ENCODE assay signal across 17 cellular contexts in the genomic region with DNA sequence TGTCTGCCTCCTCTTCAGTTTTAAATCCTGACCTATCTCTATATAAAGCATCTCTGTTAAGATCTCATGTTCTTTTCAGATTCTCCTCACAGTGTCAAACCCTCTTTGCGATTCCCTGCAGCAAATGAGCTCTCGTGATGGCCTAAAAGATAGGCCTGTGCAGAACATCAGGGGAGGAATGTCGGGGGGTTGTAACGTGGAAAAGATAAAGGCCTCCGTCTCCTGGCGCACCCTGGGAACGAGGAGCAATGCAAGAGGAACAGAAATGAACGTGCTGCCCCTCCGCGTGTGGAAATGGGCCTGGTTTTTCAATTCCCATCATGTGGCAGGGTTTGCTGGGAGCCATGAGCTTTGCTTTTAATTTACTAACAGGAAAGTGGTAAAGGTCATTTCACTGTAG.
DNase-seq lines count a peak whose midpoint lies in the region; ATAC-seq, FAIRE-seq and TF ChIP-seq lines count a peak whose summit lies in the region.
"Had no signal": no experiment of that assay in that cellular context is flagged by ENCODE, and none has a peak within 500 bp of the region (broad histone marks: within the 10 kb centered on the region; RNA-seq: fewer than 3 reads in every experiment).

No MANE protein-coding gene starts in this region.

- H3K27ac ChIP-seq in IMR-90 (ENCODE audit: insufficient read depth, low read length) (no peak overlapping the region), mammary epithelial cell (ENCODE audit: insufficient read depth, low read depth, low read length) (peak overlapping the region; percentile 75), substantia nigra (ENCODE audit: low read depth, low read length, poor library complexity, severe bottlenecking) (peak overlapping the region; percentile 91)

- ATAC-seq in IMR-90 (ENCODE audit: low read depth), result no peak

- H4K20me1 ChIP-seq in IMR-90 (ENCODE audit: insufficient read depth, low read length) (peaks cover 13% of the 10 kb centered on the region; the same call in 1 of the 2 replicates), mammary epithelial cell (ENCODE audit: insufficient read depth, low read length) (no peaks in the 10 kb centered on the region)

- no peak overlapping the region for H3K23ac ChIP-seq in IMR-90 (ENCODE audit: low read depth, low read length)

- CTCF ChIA-PET in IMR-90 (lab: Yijun Ruan, JAX) (interaction anchor here (1.5 to 3.5 kb wide), 2 partner anchors 10 to 15 kb away, joined by 3 to 18 read pairs; no protein-coding TSS in a partner anchor), mammary epithelial cell (lab: Charles Lee; ENCODE audit: low non-redundant PET) (interaction anchor here (1.0 to 1.5 kb wide), 2 partner anchors 15 to 90 kb away, joined by 3 to 17 read pairs; no protein-coding TSS in a partner anchor)

- no peaks in the 10 kb centered on the region for H3K79me1 ChIP-seq in IMR-90 (ENCODE audit: low read depth in 1 of 2, low read length in 2 of 2)

- FAIRE-seq in GM12891 (lab: Jason Lieb, UNC), result no peak
- FAIRE-seq: frontal cortex had no signal

- H3K27me3 ChIP-seq in IMR-90 (ENCODE audit: control insufficient read depth, insufficient read depth, low read length) (no peaks in the 10 kb centered on the region), mammary epithelial cell (ENCODE audit: insufficient read depth, low read length) (no peaks in the 10 kb centered on the region)
- H3K27me3 ChIP-seq: upper lobe of right lung had no signal

- H3K9me3 ChIP-seq in IMR-90 (ENCODE audit: control insufficient read depth, insufficient read depth, low read length), result no peaks in the 10 kb centered on the region
- no peaks in the 10 kb centered on the region for H3K9me3 ChIP-seq in mammary epithelial cell (replicated peaks; ENCODE audit: insufficient read depth, low read length)
- H3K9me3 ChIP-seq: upper lobe of right lung had no signal

- no peak overlapping the region; the same call in 1 of the 2 replicates for H3K4ac ChIP-seq in IMR-90 (ENCODE audit: low read depth, low read length)

- no peak overlapping the region for H3K18ac ChIP-seq in IMR-90 (ENCODE audit: low read depth, low read length)

- H3K4me2 ChIP-seq in IMR-90 (ENCODE audit: low read depth, low read length) (no peak overlapping the region), mammary epithelial cell (ENCODE audit: insufficient read depth, low read depth, low read length) (peak overlapping the region; percentile 57)

- H2BK15ac ChIP-seq in IMR-90 (ENCODE audit: low read depth, low read length), result no peak overlapping the region

- H2AK9ac ChIP-seq in IMR-90 (replicated peaks; ENCODE audit: low read depth, low read length, poor library complexity), result no peak overlapping the region

- no peak overlapping the region for H2AFZ ChIP-seq in IMR-90 (replicated peaks; ENCODE audit: low read length, poor library complexity)
- no peak overlapping the region for H2AFZ ChIP-seq in mammary epithelial cell (ENCODE audit: low read depth, low read length)

- in situ Hi-C loops in IMR-90 (cut with MboI; ENCODE audit: low sequenced_read_pairs), result no loop called here
- in situ Hi-C loops in mammary epithelial cell (cut with MboI; ENCODE audit: low sequenced_read_pairs in 2 of 2), result no loop called here

- no peak overlapping the region for H3K4me3 ChIP-seq in IMR-90 (ENCODE audit: insufficient read depth, low read depth, low read length)
- H3K4me3 ChIP-seq in mammary epithelial cell (replicated peaks in 1 of 3; ENCODE audit: insufficient read depth in 1 of 3, low read depth in 2 of 3, low read length in 3 of 3), result no peak overlapping the region
- H3K4me3 ChIP-seq: upper lobe of right lung had no signal

- peaks cover 5% of the 10 kb centered on the region for H3K79me2 ChIP-seq in mammary epithelial cell (ENCODE audit: insufficient read depth, low read length)

- no TSS peak for BruUV-seq in IMR-90 (replicated peaks; lab: Mats Ljungman, UMichigan)
- no TSS peak for BruUV-seq in mammary epithelial cell (replicated peaks; lab: Mats Ljungman, UMichigan)

- TF ChIP-seq CTCF in IMR-90 (conservative IDR thresholded peaks at IDR 0.05; ENCODE audit: low read depth, low read length) (no peak), mammary epithelial cell (conservative IDR thresholded peaks at IDR 0.05 in 1 of 2, IDR thresholded peaks at IDR 0.05 in 1 of 2; ENCODE audit: extremely low read depth in 1 of 2, insufficient read depth in 1 of 2, low read depth in 1 of 2, low read length in 2 of 2) (no peak)

- no peak overlapping the region for H4K91ac ChIP-seq in IMR-90 (ENCODE audit: insufficient read depth, low read depth, low read length)

- H3K56ac ChIP-seq in IMR-90 (ENCODE audit: extremely low read depth, insufficient read depth, low read length), result no peak overlapping the region

- no peak overlapping the region for H2BK5ac ChIP-seq in IMR-90 (ENCODE audit: low read depth, low read length, poor library complexity, severe bottlenecking)

- H3K9ac ChIP-seq in IMR-90 (ENCODE audit: low read depth, low read length) (no peak overlapping the region), mammary epithelial cell (ENCODE audit: insufficient read depth, low read length) (peak overlapping the region; percentile 27)

- intact Hi-C loops in IMR-90 (cut with micrococcal nuclease), result no loop called here
- intact Hi-C loops in mammary epithelial cell (cut with micrococcal nuclease), result loop anchor here (10.0 kb wide), 1 partner anchor 287 kb away; the partner anchor contains the start of gene TPM1

- H3K9me1 ChIP-seq in IMR-90 (ENCODE audit: insufficient read depth, low read length), result 0 out of 2 replicates have a peak, but pooled peaks cover 3% of the 10 kb centered on the region

- DNase-seq in IMR-90 (no peak), mammary epithelial cell (no peak), midbrain (lab: John Stamatoyannopoulos, UW) (peak; percentile 16), substantia nigra (lab: John Stamatoyannopoulos, UW) (peak in 3 of 49 donors; percentile 7 to 20 (median 17)), NCI-H1105 treated with DMSO at 0.1 percent for 48 hours (lab: John Stamatoyannopoulos, UW) (no peak), retina (no peak), cerebellum (ENCODE audit: low spot score) (no peak), GM12891 (ENCODE audit: insufficient read length, low spot score) (no peak)
- DNase-seq: activated CD4-positive, CD25-positive, alpha-beta regulatory T cell; activated gamma-delta T cell treated with Interleukin-2 at 50 U/mL for 16 hours; AML-193; NCI-H2107; NCI-H748 treated with DMSO at 0.1 percent for 48 hours; posterior cingulate gyrus; T-helper 1 cell; upper lobe of right lung had no signal

- H2BK120ac ChIP-seq in IMR-90 (ENCODE audit: low read depth, low read length), result no peak overlapping the region

- peaks cover 12% of the 10 kb centered on the region for H3K4me1 ChIP-seq in IMR-90 (ENCODE audit: control insufficient read depth, insufficient read depth, low read length)
- peaks cover 51% of the 10 kb centered on the region for H3K4me1 ChIP-seq in mammary epithelial cell (ENCODE audit: insufficient read depth, low read length)

- no peak overlapping the region; the same call in 1 of the 2 replicates for H2BK20ac ChIP-seq in IMR-90 (ENCODE audit: low read depth, low read length)

- 0 out of 2 replicates have a peak overlapping the region, but pooled peaks have one; percentile 32 for H2AK5ac ChIP-seq in IMR-90 (ENCODE audit: low read depth, low read length)

- POLR2A ChIA-PET in IMR-90 (lab: Charles Lee; ENCODE audit: unreplicated experiment), result no interaction called here

- H3K36me3 ChIP-seq in IMR-90 (ENCODE audit: control insufficient read depth, insufficient read depth, low read length) (peaks cover 16% of the 10 kb centered on the region), mammary epithelial cell (ENCODE audit: insufficient read depth, low read length) (no peaks in the 10 kb centered on the region)
- H3K36me3 ChIP-seq: upper lobe of right lung had no signal

- H3K14ac ChIP-seq in IMR-90 (replicated peaks; ENCODE audit: low read depth, low read length), result 0 out of 2 replicates have a peak overlapping the region, but pooled peaks have one; percentile 3

- H4K8ac ChIP-seq in IMR-90 (ENCODE audit: low read depth in 2 of 2, low read length in 2 of 2), result no peak overlapping the region

- TF ChIP-seq RAD21 in IMR-90 (IDR thresholded peaks at IDR 0.05; ENCODE audit: low read length), result no peak

- dilution Hi-C loops in IMR-90 (cut with HindIII; ENCODE audit: low sequenced_read_pairs, unreplicated experiment) (no loop called here), mammary epithelial cell (cut with HindIII; ENCODE audit: low sequenced_read_pairs) (no loop called here)

- no peak for TF ChIP-seq POLR2A in IMR-90 (IDR thresholded peaks at IDR 0.05; ENCODE audit: low read depth, low read length)
- no peak for TF ChIP-seq POLR2A in GM12891 (IDR thresholded peaks at IDR 0.05; ENCODE audit: low read depth, low read length)

- no peak overlapping the region for H4K5ac ChIP-seq in IMR-90 (ENCODE audit: low read depth, low read length)

- WGBS in IMR-90 (ENCODE audit: extremely low coverage in 2 of 2, insufficient read length in 1 of 2), 2 experiments, result 80% methylated on average over 1 of the region's 10 CpGs; no CpG with 5 or more reads in 1 of the 2 experiments
- WGBS in mammary epithelial cell (ENCODE audit: low coverage, missing lambda C conversion rate), result 96% methylated on average over 8 of the region's 10 CpGs

TF ChIP-seq in IMR-90, 13 proteins besides CTCF, POLR2A, EP300 and RAD21 (continues in another document):
- TF ChIP-seq MAZ (IDR thresholded peaks at IDR 0.05; ENCODE audit: borderline replicate concordance, low read depth, low read length) (no peak), RCOR1 (IDR thresholded peaks at IDR 0.05; ENCODE audit: insufficient replicate concordance, low read length) (no peak), MXI1 (IDR thresholded peaks at IDR 0.05; ENCODE audit: borderline replicate concordance, low read depth, low read length) (no peak), NFE2L2 (IDR thresholded peaks at IDR 0.05; ENCODE audit: low read depth, low read length) (no peak)

TF ChIP-seq in GM12891, 5 proteins besides CTCF, POLR2A, EP300 and RAD21:
- TF ChIP-seq SPI1 (IDR thresholded peaks at IDR 0.05; ENCODE audit: low read depth, low read length) (no peak), POLR2AphosphoS5 (IDR thresholded peaks at IDR 0.05; ENCODE audit: low read depth, low read length) (no peak), POU2F2 (IDR thresholded peaks at IDR 0.05; ENCODE audit: low read depth, low read length) (no peak), TAF1 (IDR thresholded peaks at IDR 0.05; ENCODE audit: low read depth, low read length) (no peak), PAX5 (IDR thresholded peaks at IDR 0.05; ENCODE audit: insufficient read depth, low read length, severe bottlenecking) (no peak)
